9 cellular contexts compared by ENCODE assay signal in genomic region chr1:71047635-71048607, GRCh38. TPM values are rescaled to one million over a fixed set of nuclear protein-coding genes. Genes with fewer than 3 reads are reported as not detected.
A peak's percentile ranks its signal among the peaks of the same experiment; 100 is the strongest.
DNase-seq lines count a peak whose midpoint lies in the region; ATAC-seq, FAIRE-seq and TF ChIP-seq lines count a peak whose summit lies in the region.
"Had no signal": no experiment of that assay in that cellular context is flagged by ENCODE, and none has a peak within 500 bp of the region (broad histone marks: within the 10 kb centered on the region; RNA-seq: fewer than 3 reads in every experiment).

TSS of gene PTGER3 (minus strand) at chr1:71047816. CDS start at chr1:71047577, 239 bp downstream.

- peaks cover 6% of the 10 kb centered on the region for H3K4me1 Mint-ChIP-seq in astrocyte (ENCODE audit: low read depth, unreplicated experiment)

- no peaks in the 10 kb centered on the region for H3K79me2 ChIP-seq in astrocyte (ENCODE audit: insufficient read depth, low read length)

- peak within 1 kb of the TSS; percentile 81 for H3K4me2 ChIP-seq in astrocyte (ENCODE audit: low read length)

- ATAC-seq in HG02884 (IDR thresholded peaks at IDR 0.05; ENCODE audit: unreplicated experiment), result peak; percentile 38

- TF ChIP-seq CTCF in astrocyte (IDR thresholded peaks at IDR 0.05; ENCODE audit: insufficient read depth, low read depth, low read length), result no peak
- TF ChIP-seq CTCF in spleen (IDR thresholded peaks at IDR 0.05 in 8 of 11, conservative IDR thresholded peaks at IDR 0.05 in 3 of 11), result no peak

- no peaks in the 10 kb centered on the region for H3K36me3 Mint-ChIP-seq in astrocyte (ENCODE audit: low read depth, unreplicated experiment)

- no peaks in the 10 kb centered on the region for H3K9me3 Mint-ChIP-seq in astrocyte (ENCODE audit: unreplicated experiment)

- FAIRE-seq in astrocyte (lab: Jason Lieb, UNC), result no peak

- WGBS in spleen, 5 donors, result 6 to 10% (median 8%) methylated on average over 39 to 56 of the region's 56 CpGs

- H3K4me3 Mint-ChIP-seq in astrocyte (ENCODE audit: unreplicated experiment), result peak within 1 kb of the TSS; percentile 77

- peak within 1 kb of the TSS; percentile 82 for H2AFZ ChIP-seq in astrocyte (ENCODE audit: low read depth, low read length)

- peaks cover 12% of the 10 kb centered on the region for H3K4me1 ChIP-seq in astrocyte (ENCODE audit: insufficient read depth, low read length)
- H3K4me1 ChIP-seq in spleen, result peaks cover 0 to 23% (median 19%) of the 10 kb centered on the region in 6 donors
- H3K4me1 ChIP-seq: SJCRH30 had no signal

- H3K27me3 Mint-ChIP-seq in astrocyte (ENCODE audit: low read depth, unreplicated experiment), result peaks cover 25% of the 10 kb centered on the region

- TF ChIP-seq POLR2A in spleen (IDR thresholded peaks at IDR 0.05), result no peak

- intact Hi-C loops in spleen (cut with DNase I; ENCODE audit: low total_unique reads), result loop anchor here (5.0 kb wide), 1 partner anchor 361 kb away; no protein-coding TSS in a partner anchor

- no peaks in the 10 kb centered on the region for H4K20me1 ChIP-seq in astrocyte (ENCODE audit: insufficient read depth, low read length)

- no peak within 1 kb of the TSS for H3K27ac Mint-ChIP-seq in astrocyte (ENCODE audit: unreplicated experiment)

- H3K36me3 ChIP-seq in SK-N-MC (ENCODE audit: insufficient read depth, low read length), result peaks cover 27% of the 10 kb centered on the region
- no peaks in the 10 kb centered on the region for H3K36me3 ChIP-seq in astrocyte (ENCODE audit: insufficient read depth, low read length)
- H3K36me3 ChIP-seq in spleen, result no peaks in the 10 kb centered on the region
- H3K36me3 ChIP-seq: SJCRH30 had no signal

- H3K4me3 ChIP-seq in SK-N-MC (peak within 1 kb of the TSS; percentile 91), astrocyte (ENCODE audit: insufficient read depth, low read depth, low read length) (peak within 1 kb of the TSS; percentile 35), iPS-18c (ENCODE audit: insufficient read depth, low read depth, low read length) (peak within 1 kb of the TSS; percentile 60), spleen (peak within 1 kb of the TSS; percentile 33 to 75 (median 46))
- H3K4me3 ChIP-seq: SJCRH30 had no signal

- peak within 1 kb of the TSS; percentile 87 for H3K9ac ChIP-seq in SK-N-MC (ENCODE audit: insufficient read length)
- H3K9ac ChIP-seq in astrocyte (ENCODE audit: low read length), result no peak within 1 kb of the TSS

- H3K27ac ChIP-seq in SK-N-MC, result peak within 1 kb of the TSS; percentile 75
- no peak within 1 kb of the TSS for H3K27ac ChIP-seq in astrocyte (ENCODE audit: low read depth, low read length)
- H3K27ac ChIP-seq in spleen, result no peak within 1 kb of the TSS
- H3K27ac ChIP-seq: SJCRH30 had no signal

- H3K9me3 ChIP-seq in SK-N-MC (ENCODE audit: low read depth, low read length) (no peaks in the 10 kb centered on the region), astrocyte (ENCODE audit: insufficient read depth, low read depth, low read length) (no peaks in the 10 kb centered on the region), iPS-18c (ENCODE audit: control insufficient read depth, insufficient read depth, low read length) (no peaks in the 10 kb centered on the region), spleen (no peaks in the 10 kb centered on the region)
- H3K9me3 ChIP-seq: SJCRH30 had no signal

- H3K27me3 ChIP-seq in astrocyte (ENCODE audit: insufficient read depth, low read length), result peaks cover 42% of the 10 kb centered on the region
- H3K27me3 ChIP-seq in spleen (replicated peaks in 1 of 7), result peaks cover 3 to 69% (median 39%) of the 10 kb centered on the region in 7 donors

- peak; percentile 37 for DNase-seq in EH (ENCODE audit: low read depth)
- DNase-seq in SK-N-MC (ENCODE audit: low read depth, low spot score), result no peak
- no peak for DNase-seq in astrocyte (ENCODE audit: low read depth)
- DNase-seq in spleen, result peak; percentile 81
- no peak for DNase-seq in MV-4-11 (lab: John Stamatoyannopoulos, UW)
- no peak for DNase-seq in hippocampal formation (lab: John Stamatoyannopoulos, UW)

RNA-seq across cellular contexts. Expression of gene PTGER3, which starts in this region (rescaled TPM):
- total RNA-seq in astrocyte, result 0.64 and 1.1 TPM in 2 replicates
- 1 to 10 TPM in 1 of 7 donors, under 1 TPM in 6; 0.13 to 1.1 (median 0.49) TPM for total RNA-seq in spleen
- under 1 TPM; 0.19 to 0.29 (median 0.28) TPM for polyA plus RNA-seq in spleen
- total RNA-seq: SJCRH30 had no signal

Comparison
In these comparisons a context has a peak if more than half of its experiments do, and no peak if none do; other contexts are left out.
1. DNase-seq: peak in EH (single experiment) and spleen (single experiment); none in SK-N-MC (single experiment), astrocyte (single experiment), MV-4-11 (single experiment) and hippocampal formation (0 of 2).
2. H3K4me3 ChIP-seq: peak in every context shown above with its lines; median percentile 91 in SK-N-MC; 60 in iPS-18c; 46 in spleen; 35 in astrocyte.